13 cellular contexts compared by ENCODE assay signal in the genomic region with DNA sequence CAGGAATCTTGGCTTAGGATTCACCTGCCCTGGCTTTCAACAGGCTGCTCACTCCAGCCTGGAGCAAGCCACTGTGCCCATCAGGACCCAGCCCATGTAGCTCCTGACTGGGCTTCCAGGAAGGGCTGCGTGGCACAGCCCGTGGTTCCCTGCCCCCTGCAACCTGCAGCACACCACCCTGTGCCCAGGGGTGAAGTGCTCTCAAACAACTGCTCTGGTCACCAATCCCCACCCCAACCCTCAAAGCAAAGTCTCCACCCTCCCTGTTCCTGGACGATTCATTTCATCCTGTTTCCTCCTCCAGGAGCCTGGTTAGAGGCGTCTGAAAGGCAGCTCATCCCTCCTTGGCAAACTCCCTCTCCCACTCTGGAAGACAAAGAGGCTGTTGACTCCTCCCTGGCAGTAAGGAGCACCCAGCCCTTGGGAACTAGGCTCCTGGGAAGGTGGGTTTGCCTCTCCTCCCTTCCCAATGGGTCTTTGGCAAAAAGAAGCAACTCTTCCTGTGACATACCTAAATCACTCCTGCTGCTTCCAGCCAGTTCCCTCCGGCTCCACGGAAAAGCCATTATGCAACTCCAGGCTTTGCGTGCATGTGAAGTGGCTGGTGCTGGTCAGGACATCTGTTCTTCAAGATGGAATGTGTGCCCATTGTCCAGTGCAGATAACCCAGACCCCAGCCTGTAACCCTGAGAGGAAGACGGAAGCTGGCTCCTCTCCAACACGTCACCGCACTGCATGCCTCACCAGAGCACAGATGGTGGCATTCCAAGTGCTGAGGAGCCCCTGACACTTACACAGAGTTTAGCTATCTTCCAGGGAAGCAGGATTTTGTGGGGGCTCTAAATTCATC. TPM values are rescaled to one million over a fixed set of nuclear protein-coding genes. Genes with fewer than 3 reads are reported as not detected.
DNase-seq lines count a peak whose midpoint lies in the region; ATAC-seq, FAIRE-seq and TF ChIP-seq lines count a peak whose summit lies in the region.
"Had no signal": no experiment of that assay in that cellular context is flagged by ENCODE, and none has a peak within 500 bp of the region (broad histone marks: within the 10 kb centered on the region; RNA-seq: fewer than 3 reads in every experiment).

No MANE protein-coding gene starts in this region.

- peak; percentile 49 for DNase-seq in AG10803 (ENCODE audit: low read depth)
- DNase-seq in MG63 = peak; percentile 20
- peak; percentile 16 for DNase-seq in cerebellar cortex (ENCODE audit: low spot score)
- DNase-seq in HepG2 (ENCODE audit: low spot score) = no peak
- no peak for DNase-seq in medulla oblongata (ENCODE audit: extremely low spot score)
- DNase-seq in Kasumi-1 (lab: John Stamatoyannopoulos, UW) = no peak
- no peak for DNase-seq in NCI-H774 (lab: John Stamatoyannopoulos, UW)
- DNase-seq: foreskin melanocyte, KG1, NCI-H510A, T-cell had no signal

- peak; percentile 31; the same call in 2 of the 3 replicates for ATAC-seq in HepG2
- no peak for ATAC-seq in HG02678 (IDR thresholded peaks at IDR 0.05; ENCODE audit: unreplicated experiment)
- ATAC-seq: T-cell had no signal

- no peak overlapping the region for H3K4me2 ChIP-seq in HepG2 (ENCODE audit: low read depth, low read length)

- TF ChIP-seq CTCF in AG10803 (conservative IDR thresholded peaks at IDR 0.05; ENCODE audit: low read length) (no peak), HepG2 (CRISPR knock-in tag; IDR thresholded peaks at IDR 0.05) (no peak)

- no peak overlapping the region for H3K27ac ChIP-seq in HepG2 (ENCODE audit: extremely low read length, insufficient read depth, low read length)

- TF ChIP-seq POLR2A in HepG2 (IDR thresholded peaks at IDR 0.05; ENCODE audit: insufficient read depth in 1 of 2, low read depth in 2 of 2, low read length in 2 of 2) = no peak

- H3K36me3 ChIP-seq in MG63 (no peaks in the 10 kb centered on the region), HepG2 (replicated peaks in 1 of 2; ENCODE audit: control insufficient read depth in 1 of 2, insufficient read depth in 2 of 2, low read length in 2 of 2) (no peaks in the 10 kb centered on the region)

- H3K9ac ChIP-seq in HepG2 (ENCODE audit: insufficient read depth, low read depth, low read length) = no peak overlapping the region

- H3K9me3 ChIP-seq in MG63 = no peaks in the 10 kb centered on the region
- H3K9me3 ChIP-seq in HepG2 (ENCODE audit: low read length) = no peaks in the 10 kb centered on the region

- in situ Hi-C loops in HepG2 (cut with HindIII; ENCODE audit: extremely low pct_ligation_motif_present, low pct_unique_long_range_greater_than_20kb) = no loop called here

- intact Hi-C loops in HepG2 (cut with micrococcal nuclease; ENCODE audit: unreplicated experiment) = no loop called here

- no peak for FAIRE-seq in HepG2 (lab: Jason Lieb, UNC)

- CTCF ChIA-PET in HepG2 (lab: Yijun Ruan, JAX; ENCODE audit: low intra/inter-chr PET ratio, low total read pairs) = no interaction called here

- no peak for TF ChIP-seq RAD21 in HepG2 (CRISPR knock-in tag; IDR thresholded peaks at IDR 0.05)

- H3K4me1 ChIP-seq in HepG2 (ENCODE audit: insufficient read depth, low read length) = no peaks in the 10 kb centered on the region

- TF ChIP-seq EP300 in HepG2 (IDR thresholded peaks at IDR 0.05; ENCODE audit: low read depth in 2 of 2, low read length in 2 of 2) (no peak), HepG2 (CRISPR knock-in tag; IDR thresholded peaks at IDR 0.05; ENCODE audit: borderline replicate concordance) (no peak)

- no peaks in the 10 kb centered on the region for H3K79me2 ChIP-seq in HepG2 (ENCODE audit: insufficient read depth, low read length)

- 4% methylated on average over 4 of the region's 10 CpGs for WGBS in HepG2 (ENCODE audit: low lambda C conversion rate)

- BruUV-seq in HepG2 (replicated peaks; lab: Mats Ljungman, UMichigan) = no TSS peak

- POLR2A ChIA-PET in HepG2 (lab: Yijun Ruan, JAX) = no interaction called here

- H3K4me3 ChIP-seq in AG10803 (ENCODE audit: low read length) (no peak overlapping the region), MG63 (no peak overlapping the region), HepG2 (replicated peaks in 1 of 3; ENCODE audit: insufficient read depth in 1 of 3, low read depth in 2 of 3, low read length in 3 of 3) (no peak overlapping the region)
- H3K4me3 ChIP-seq: skin epidermis had no signal

- H4K20me1 ChIP-seq in HepG2 (ENCODE audit: insufficient read depth, low read length) = no peaks in the 10 kb centered on the region

- H3K27me3 ChIP-seq in MG63 (no peaks in the 10 kb centered on the region), HepG2 (ENCODE audit: control insufficient read depth in 1 of 2, insufficient read depth in 2 of 2, low read length in 2 of 2) (peaks cover 4 to 7% of the 10 kb centered on the region in 2 experiments; a peak in 3 of 5 replicates)

- H2AFZ ChIP-seq in HepG2 (ENCODE audit: low read length) = no peak overlapping the region

TF ChIP-seq in HepG2, 621 proteins besides CTCF, POLR2A, EP300 and RAD21 (continues in another document):
- TF ChIP-seq, protein P1, sequence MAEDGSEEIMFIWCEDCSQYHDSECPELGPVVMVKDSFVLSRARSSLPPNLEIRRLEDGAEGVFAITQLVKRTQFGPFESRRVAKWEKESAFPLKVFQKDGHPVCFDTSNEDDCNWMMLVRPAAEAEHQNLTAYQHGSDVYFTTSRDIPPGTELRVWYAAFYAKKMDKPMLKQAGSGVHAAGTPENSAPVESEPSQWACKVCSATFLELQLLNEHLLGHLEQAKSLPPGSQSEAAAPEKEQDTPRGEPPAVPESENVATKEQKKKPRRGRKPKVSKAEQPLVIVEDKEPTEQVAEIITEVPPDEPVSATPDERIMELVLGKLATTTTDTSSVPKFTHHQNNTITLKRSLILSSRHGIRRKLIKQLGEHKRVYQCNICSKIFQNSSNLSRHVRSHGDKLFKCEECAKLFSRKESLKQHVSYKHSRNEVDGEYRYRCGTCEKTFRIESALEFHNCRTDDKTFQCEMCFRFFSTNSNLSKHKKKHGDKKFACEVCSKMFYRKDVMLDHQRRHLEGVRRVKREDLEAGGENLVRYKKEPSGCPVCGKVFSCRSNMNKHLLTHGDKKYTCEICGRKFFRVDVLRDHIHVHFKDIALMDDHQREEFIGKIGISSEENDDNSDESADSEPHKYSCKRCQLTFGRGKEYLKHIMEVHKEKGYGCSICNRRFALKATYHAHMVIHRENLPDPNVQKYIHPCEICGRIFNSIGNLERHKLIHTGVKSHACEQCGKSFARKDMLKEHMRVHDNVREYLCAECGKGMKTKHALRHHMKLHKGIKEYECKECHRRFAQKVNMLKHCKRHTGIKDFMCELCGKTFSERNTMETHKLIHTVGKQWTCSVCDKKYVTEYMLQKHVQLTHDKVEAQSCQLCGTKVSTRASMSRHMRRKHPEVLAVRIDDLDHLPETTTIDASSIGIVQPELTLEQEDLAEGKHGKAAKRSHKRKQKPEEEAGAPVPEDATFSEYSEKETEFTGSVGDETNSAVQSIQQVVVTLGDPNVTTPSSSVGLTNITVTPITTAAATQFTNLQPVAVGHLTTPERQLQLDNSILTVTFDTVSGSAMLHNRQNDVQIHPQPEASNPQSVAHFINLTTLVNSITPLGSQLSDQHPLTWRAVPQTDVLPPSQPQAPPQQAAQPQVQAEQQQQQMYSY (CRISPR knock-in tag; IDR thresholded peaks at IDR 0.05) = no peak
- TF ChIP-seq MTF1 (CRISPR knock-in tag; IDR thresholded peaks at IDR 0.05) (no peak), GTF2F1 (IDR thresholded peaks at IDR 0.05; ENCODE audit: low read length) (no peak), MIXL1 (CRISPR knock-in tag; IDR thresholded peaks at IDR 0.05) (no peak), PHF21A (CRISPR knock-in tag; IDR thresholded peaks at IDR 0.05) (no peak), RORA (CRISPR knock-in tag; IDR thresholded peaks at IDR 0.05) (no peak), AKAP8 (CRISPR knock-in tag; IDR thresholded peaks at IDR 0.05) (no peak), ZNF792 (CRISPR knock-in tag; IDR thresholded peaks at IDR 0.05) (no peak), NFIC (IDR thresholded peaks at IDR 0.05; ENCODE audit: low read length) (no peak)
- TF ChIP-seq, protein P2, sequence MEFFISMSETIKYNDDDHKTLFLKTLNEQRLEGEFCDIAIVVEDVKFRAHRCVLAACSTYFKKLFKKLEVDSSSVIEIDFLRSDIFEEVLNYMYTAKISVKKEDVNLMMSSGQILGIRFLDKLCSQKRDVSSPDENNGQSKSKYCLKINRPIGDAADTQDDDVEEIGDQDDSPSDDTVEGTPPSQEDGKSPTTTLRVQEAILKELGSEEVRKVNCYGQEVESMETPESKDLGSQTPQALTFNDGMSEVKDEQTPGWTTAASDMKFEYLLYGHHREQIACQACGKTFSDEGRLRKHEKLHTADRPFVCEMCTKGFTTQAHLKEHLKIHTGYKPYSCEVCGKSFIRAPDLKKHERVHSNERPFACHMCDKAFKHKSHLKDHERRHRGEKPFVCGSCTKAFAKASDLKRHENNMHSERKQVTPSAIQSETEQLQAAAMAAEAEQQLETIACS (CRISPR knock-in tag; IDR thresholded peaks at IDR 0.05) = no peak

RNA-seq across cellular contexts. Expression of a gene that starts 29.1 kb away (rescaled TPM):
- total RNA-seq in MG63 (2014; rRNA removed; shearing (Covaris generic); ENCODE audit: low replicate concordance) = not detected in 2 replicates
- 0.04 TPM in 1 of 2 replicates, not detected in the other for total RNA-seq in HepG2 (2016; rRNA removed; fragmentation: Illumina TruSeq; extraction: Trizol)
- not detected in 2 replicates for total RNA-seq in HepG2 (2016; cell fraction: cytosol; rRNA removed; fragmentation: Illumina TruSeq; extraction: Trizol; ENCODE audit: low read depth)
- 0.19 TPM in 1 of 2 replicates, not detected in the other for total RNA-seq in HepG2 (2016; cell fraction: insoluble cytoplasmic fraction; rRNA removed; fragmentation: Illumina TruSeq; extraction: Trizol)
- 0.12 TPM in 1 of 2 replicates, not detected in the other for total RNA-seq in HepG2 (2016; cell fraction: membrane; rRNA removed; fragmentation: Illumina TruSeq; extraction: Trizol)
- not detected in 2 replicates for total RNA-seq in HepG2 (2016; cell fraction: nucleus; rRNA removed; fragmentation: Illumina TruSeq; extraction: Trizol)
- polyA plus RNA-seq in HepG2 (2011; rRNA removed) = 0.07 and 0.11 TPM in 2 replicates
- 0.04 TPM in 2 replicates for polyA plus RNA-seq in HepG2 (2011; cell fraction: cytosol; rRNA removed)
- 0.27 and 0.29 TPM in 2 replicates for polyA plus RNA-seq in HepG2 (2011; cell fraction: nucleus; rRNA removed)
- polyA plus RNA-seq in HepG2 (2012) = 0.30 TPM in 1 of 2 replicates, not detected in the other
- polyA plus RNA-seq in HepG2 (2016; cell fraction: cytosol; fragmentation: Illumina TruSeq; extraction: Trizol; ENCODE audit: low read depth) = 0.03 TPM in 1 of 2 replicates, not detected in the other
- polyA plus RNA-seq in HepG2 (2016; cell fraction: insoluble cytoplasmic fraction; fragmentation: Illumina TruSeq; extraction: Trizol; ENCODE audit: low read depth) = not detected in 2 replicates
- not detected in 2 replicates for polyA plus RNA-seq in HepG2 (2016; cell fraction: membrane; fragmentation: Illumina TruSeq; extraction: Trizol; ENCODE audit: low read depth)
- polyA plus RNA-seq in HepG2 (2016; cell fraction: nucleus; fragmentation: Illumina TruSeq; extraction: Trizol; ENCODE audit: insufficient read depth, low read depth) = not detected in 2 replicates
- 0.86 TPM in 1 of 2 replicates, not detected in the other for polyA minus RNA-seq in HepG2 (2011; rRNA and poly(A)+ RNA removed; ENCODE audit: low replicate concordance)
- polyA minus RNA-seq in HepG2 (2011; cell fraction: cytosol; rRNA and poly(A)+ RNA removed) = not detected in 2 replicates
- polyA minus RNA-seq in HepG2 (2011; cell fraction: nucleus; rRNA and poly(A)+ RNA removed) = 0.12 TPM in 1 of 2 replicates, not detected in the other

Comparison
In these comparisons a context has a peak if more than half of its experiments do, and no peak if none do; other contexts are left out.
1. DNase-seq: peak in AG10803 (single experiment), MG63 (single experiment) and cerebellar cortex (single experiment); none in HepG2 (single experiment), medulla oblongata (single experiment), Kasumi-1 (0 of 2) and NCI-H774 (single experiment).